ENCODE assay signal across 9 cellular contexts in the genomic region with DNA sequence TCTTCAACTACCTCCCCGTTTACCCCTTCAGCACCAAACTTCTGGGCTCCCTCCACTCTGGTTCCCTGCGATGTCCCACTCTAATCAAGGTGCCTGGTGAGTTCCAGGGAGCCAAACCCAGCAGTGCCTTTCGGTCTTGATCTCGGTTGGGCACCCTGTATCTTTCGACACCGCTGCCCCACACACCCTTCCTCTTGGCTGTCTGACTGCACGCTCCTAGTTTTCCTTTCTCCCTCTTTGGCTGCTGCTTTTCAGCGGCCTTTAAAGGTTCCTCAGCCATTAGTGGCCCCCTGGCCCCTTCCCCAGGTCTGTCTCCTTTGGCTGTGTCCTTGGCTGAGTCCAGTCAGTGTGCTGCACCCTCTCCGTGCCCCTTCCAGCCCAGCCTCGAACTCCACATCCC. TPM values are rescaled to one million over a fixed set of nuclear protein-coding genes. Genes with fewer than 3 reads are reported as not detected.
DNase-seq lines count a peak whose midpoint lies in the region; ATAC-seq and TF ChIP-seq lines count a peak whose summit lies in the region.
"Had no signal": no experiment of that assay in that cellular context is flagged by ENCODE, and none has a peak within 500 bp of the region (broad histone marks: within the 10 kb centered on the region; RNA-seq: fewer than 3 reads in every experiment).

No MANE protein-coding gene starts in this region.

- H3K4me1 ChIP-seq in ES-I3 (ENCODE audit: insufficient read depth, low read length), result peaks cover 6% of the 10 kb centered on the region; the same call in 1 of the 2 replicates
- H3K4me1 ChIP-seq in skeletal muscle satellite cell (ENCODE audit: control insufficient read depth, insufficient read depth, low read length), result peaks cover 28% of the 10 kb centered on the region
- H3K4me1 ChIP-seq in SJCRH30, result no peaks in the 10 kb centered on the region

- H3K4me1 Mint-ChIP-seq in activated T-helper 1 cell treated with anti-CD3 and anti-CD28 coated beads, Interleukin-12 subunit alpha, Interleukin-12 subunit beta, Interleukin-2, Interleukin-4 antibody, amounts not matched to agents 30 ng/mL and 10 ng/mL and 1 ng/mL, durations not matched to agents 14 hours and 24 hours and 36 hours (ENCODE audit: low read depth), result peaks cover 40% of the 10 kb centered on the region
- peaks cover 32% of the 10 kb centered on the region for H3K4me1 Mint-ChIP-seq in glutamatergic neuron (ENCODE audit: low read depth, unreplicated experiment)

- TF ChIP-seq CTCF in glutamatergic neuron (IDR thresholded peaks at IDR 0.05; ENCODE audit: partially characterized antibody, unreplicated experiment), result no peak

- H3K27me3 ChIP-seq in skeletal muscle satellite cell (ENCODE audit: control insufficient read depth, insufficient read depth, low read length), result no peaks in the 10 kb centered on the region
- H3K27me3 ChIP-seq in SJCRH30, result no peaks in the 10 kb centered on the region

- no peak for DNase-seq in activated T-helper 1 cell treated with anti-CD3 and anti-CD28 coated beads, Interleukin-12 subunit alpha, Interleukin-12 subunit beta, Interleukin-2, Interleukin-4 antibody, amounts not matched to agents 30 ng/mL and 10 ng/mL and 1 ng/mL, durations not matched to agents 14 hours and 24 hours and 36 hours (ENCODE audit: low spot score)
- DNase-seq in glutamatergic neuron (no peak), DMS153 (lab: John Stamatoyannopoulos, UW) (no peak), HK-2 (ENCODE audit: unreplicated experiment) (no peak), SJCRH30 (no peak)
- DNase-seq: effector CD8-positive, alpha-beta T cell had no signal

- H3K36me3 Mint-ChIP-seq in activated T-helper 1 cell treated with anti-CD3 and anti-CD28 coated beads, Interleukin-12 subunit alpha, Interleukin-12 subunit beta, Interleukin-2, Interleukin-4 antibody, amounts not matched to agents 30 ng/mL and 10 ng/mL and 1 ng/mL, durations not matched to agents 14 hours and 24 hours and 36 hours (ENCODE audit: low read depth), result peaks cover 30% of the 10 kb centered on the region
- H3K36me3 Mint-ChIP-seq in glutamatergic neuron (ENCODE audit: unreplicated experiment), result peaks cover 10% of the 10 kb centered on the region

- H3K9me3 ChIP-seq in ES-I3 (ENCODE audit: control insufficient read depth, insufficient read depth, low read length) (no peaks in the 10 kb centered on the region), skeletal muscle satellite cell (replicated peaks; ENCODE audit: low read length) (no peaks in the 10 kb centered on the region), SJCRH30 (replicated peaks) (no peaks in the 10 kb centered on the region)

- H3K27me3 Mint-ChIP-seq in activated T-helper 1 cell treated with anti-CD3 and anti-CD28 coated beads, Interleukin-12 subunit alpha, Interleukin-12 subunit beta, Interleukin-2, Interleukin-4 antibody, amounts not matched to agents 30 ng/mL and 10 ng/mL and 1 ng/mL, durations not matched to agents 14 hours and 24 hours and 36 hours (ENCODE audit: insufficient read depth), result no peaks in the 10 kb centered on the region
- peaks cover 11% of the 10 kb centered on the region for H3K27me3 Mint-ChIP-seq in glutamatergic neuron (ENCODE audit: unreplicated experiment)

- peaks cover 2% of the 10 kb centered on the region for H3K36me3 ChIP-seq in ES-I3 (ENCODE audit: insufficient read depth, low read length)
- peaks cover 30% of the 10 kb centered on the region for H3K36me3 ChIP-seq in skeletal muscle satellite cell (ENCODE audit: insufficient read depth, low read length)
- peaks cover 4% of the 10 kb centered on the region; the same call in 1 of the 2 replicates for H3K36me3 ChIP-seq in SJCRH30

- H3K4me2 ChIP-seq in skeletal muscle satellite cell (ENCODE audit: low read length), result peak overlapping the region; percentile 91

- H3K9ac ChIP-seq in ES-I3 (ENCODE audit: low read depth, low read length), result peak overlapping the region; percentile 60; the same call in 1 of the 2 replicates
- H3K9ac ChIP-seq in skeletal muscle satellite cell (ENCODE audit: low read depth, low read length), result peak overlapping the region; percentile 85

- H3K27ac Mint-ChIP-seq in activated T-helper 1 cell treated with anti-CD3 and anti-CD28 coated beads, Interleukin-12 subunit alpha, Interleukin-12 subunit beta, Interleukin-2, Interleukin-4 antibody, amounts not matched to agents 30 ng/mL and 10 ng/mL and 1 ng/mL, durations not matched to agents 14 hours and 24 hours and 36 hours, result peak overlapping the region; percentile 68
- H3K27ac Mint-ChIP-seq in glutamatergic neuron (ENCODE audit: unreplicated experiment), result peak overlapping the region; percentile 74

- no peak for ATAC-seq in HG02870 (IDR thresholded peaks at IDR 0.05; ENCODE audit: unreplicated experiment)

- peak overlapping the region; percentile 73 for H3K4me3 ChIP-seq in skeletal muscle satellite cell (ENCODE audit: low read length)
- H3K4me3 ChIP-seq in SJCRH30, result no peak overlapping the region

- no peaks in the 10 kb centered on the region for H3K9me3 Mint-ChIP-seq in activated T-helper 1 cell treated with anti-CD3 and anti-CD28 coated beads, Interleukin-12 subunit alpha, Interleukin-12 subunit beta, Interleukin-2, Interleukin-4 antibody, amounts not matched to agents 30 ng/mL and 10 ng/mL and 1 ng/mL, durations not matched to agents 14 hours and 24 hours and 36 hours
- peaks cover 7% of the 10 kb centered on the region for H3K9me3 Mint-ChIP-seq in glutamatergic neuron (ENCODE audit: unreplicated experiment)

- H3K27ac ChIP-seq in SJCRH30, result no peak overlapping the region

- H3K4me3 Mint-ChIP-seq in activated T-helper 1 cell treated with anti-CD3 and anti-CD28 coated beads, Interleukin-12 subunit alpha, Interleukin-12 subunit beta, Interleukin-2, Interleukin-4 antibody, amounts not matched to agents 30 ng/mL and 10 ng/mL and 1 ng/mL, durations not matched to agents 14 hours and 24 hours and 36 hours, result peak overlapping the region; percentile 67
- H3K4me3 Mint-ChIP-seq in glutamatergic neuron (ENCODE audit: unreplicated experiment), result peak overlapping the region; percentile 85

- intact Hi-C loops in activated T-helper 1 cell treated with anti-CD3 and anti-CD28 coated beads, Interleukin-12 subunit alpha, Interleukin-12 subunit beta, Interleukin-2, Interleukin-4 antibody, amounts not matched to agents 30 ng/mL and 10 ng/mL and 1 ng/mL, durations not matched to agents 14 hours and 24 hours and 36 hours (cut with micrococcal nuclease), result no loop called here

RNA-seq across cellular contexts. Expression of a gene that starts 0.8 kb away (rescaled TPM):
- 26.5 and 33.6 TPM in 2 replicates for total RNA-seq in activated T-helper 1 cell treated with anti-CD3 and anti-CD28 coated beads, Interleukin-12 subunit alpha, Interleukin-12 subunit beta, Interleukin-2, Interleukin-4 antibody, amounts not matched to agents 30 ng/mL and 10 ng/mL and 1 ng/mL, durations not matched to agents 14 hours and 24 hours and 36 hours
- 45.7 TPM for total RNA-seq in glutamatergic neuron (ENCODE audit: unreplicated experiment)
- total RNA-seq in skeletal muscle satellite cell (2012; rRNA removed), result 10.0 and 14.4 TPM in 2 replicates
- 7.0 and 14.9 TPM in 2 replicates for total RNA-seq in SJCRH30 (2014; rRNA removed; shearing (Covaris generic))

RNA-seq across cellular contexts. Expression of a gene that starts 18.0 kb away (rescaled TPM):
- 268 and 273 TPM in 2 replicates for total RNA-seq in activated T-helper 1 cell treated with anti-CD3 and anti-CD28 coated beads, Interleukin-12 subunit alpha, Interleukin-12 subunit beta, Interleukin-2, Interleukin-4 antibody, amounts not matched to agents 30 ng/mL and 10 ng/mL and 1 ng/mL, durations not matched to agents 14 hours and 24 hours and 36 hours
- 164 TPM for total RNA-seq in glutamatergic neuron (ENCODE audit: unreplicated experiment)
- total RNA-seq in skeletal muscle satellite cell (2012; rRNA removed), result 223 and 269 TPM in 2 replicates
- total RNA-seq in SJCRH30 (2014; rRNA removed; shearing (Covaris generic)), result 87.4 and 96.9 TPM in 2 replicates

RNA-seq across cellular contexts. Expression of a gene that starts 18.6 kb away (rescaled TPM):
- total RNA-seq in activated T-helper 1 cell treated with anti-CD3 and anti-CD28 coated beads, Interleukin-12 subunit alpha, Interleukin-12 subunit beta, Interleukin-2, Interleukin-4 antibody, amounts not matched to agents 30 ng/mL and 10 ng/mL and 1 ng/mL, durations not matched to agents 14 hours and 24 hours and 36 hours, result 63.4 and 63.6 TPM in 2 replicates
- total RNA-seq in glutamatergic neuron (ENCODE audit: unreplicated experiment), result 59.1 TPM
- total RNA-seq in skeletal muscle satellite cell (2012; rRNA removed), result 47.9 and 57.0 TPM in 2 replicates
- 58.5 and 59.3 TPM in 2 replicates for total RNA-seq in SJCRH30 (2014; rRNA removed; shearing (Covaris generic))

RNA-seq across cellular contexts. Expression of a gene that starts 33.0 kb away (rescaled TPM):
- total RNA-seq in activated T-helper 1 cell treated with anti-CD3 and anti-CD28 coated beads, Interleukin-12 subunit alpha, Interleukin-12 subunit beta, Interleukin-2, Interleukin-4 antibody, amounts not matched to agents 30 ng/mL and 10 ng/mL and 1 ng/mL, durations not matched to agents 14 hours and 24 hours and 36 hours, result 79.2 and 79.5 TPM in 2 replicates
- 81.7 TPM for total RNA-seq in glutamatergic neuron (ENCODE audit: unreplicated experiment)
- total RNA-seq in skeletal muscle satellite cell (2012; rRNA removed), result 28.8 and 33.2 TPM in 2 replicates
- total RNA-seq in SJCRH30 (2014; rRNA removed; shearing (Covaris generic)), result 30.0 and 34.0 TPM in 2 replicates

RNA-seq across cellular contexts. Expression of a gene that starts 41.1 kb away (rescaled TPM):
- total RNA-seq in activated T-helper 1 cell treated with anti-CD3 and anti-CD28 coated beads, Interleukin-12 subunit alpha, Interleukin-12 subunit beta, Interleukin-2, Interleukin-4 antibody, amounts not matched to agents 30 ng/mL and 10 ng/mL and 1 ng/mL, durations not matched to agents 14 hours and 24 hours and 36 hours, result 55.0 and 57.8 TPM in 2 replicates
- 8.2 TPM for total RNA-seq in glutamatergic neuron (ENCODE audit: unreplicated experiment)
- 23.1 and 23.8 TPM in 2 replicates for total RNA-seq in skeletal muscle satellite cell (2012; rRNA removed)
- 5.8 TPM in 2 replicates for total RNA-seq in SJCRH30 (2014; rRNA removed; shearing (Covaris generic))
